In the genomic region with DNA sequence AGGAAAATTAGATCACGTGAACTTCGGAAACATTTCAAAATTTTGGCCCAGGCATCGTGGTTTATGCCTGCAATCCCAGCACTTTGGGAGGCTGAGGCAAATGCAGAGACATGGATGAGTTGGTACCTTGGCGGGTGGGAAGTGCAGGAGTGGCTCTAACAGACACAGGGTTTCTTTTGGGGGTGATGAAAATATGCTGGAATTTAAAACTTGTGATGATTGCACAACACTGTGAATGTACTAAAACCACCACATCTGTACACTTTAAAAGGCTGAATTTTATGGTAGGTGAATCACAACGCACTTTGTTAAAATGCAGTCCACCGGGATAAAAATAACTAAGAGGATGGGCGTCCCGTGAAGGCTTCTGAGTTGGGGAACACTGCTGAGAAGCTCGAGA, we compare ENCODE assay signal across 9 cellular contexts. TPM values are rescaled to one million over a fixed set of nuclear protein-coding genes. Genes with fewer than 3 reads are reported as not detected.
A peak's percentile ranks its signal among the peaks of the same experiment; 100 is the strongest.
DNase-seq lines count a peak whose midpoint lies in the region; ATAC-seq lines count a peak whose summit lies in the region.
"Had no signal": no experiment of that assay in that cellular context is flagged by ENCODE, and none has a peak within 500 bp of the region (broad histone marks: within the 10 kb centered on the region; RNA-seq: fewer than 3 reads in every experiment).

No MANE protein-coding gene starts in this region.

- H3K4me1 Mint-ChIP-seq in T-helper 17 cell = peaks cover 25% of the 10 kb centered on the region

- H3K27me3 Mint-ChIP-seq in T-helper 17 cell = no peaks in the 10 kb centered on the region
- H3K27me3 Mint-ChIP-seq: naive B cell had no signal

- H3K36me3 Mint-ChIP-seq in T-helper 17 cell (ENCODE audit: low read depth) = peaks cover 4% of the 10 kb centered on the region

- H3K27ac Mint-ChIP-seq in T-helper 17 cell = peak overlapping the region; percentile 29

- H3K4me3 ChIP-seq in MG63 = no peak overlapping the region

- DNase-seq in GM03348 (ENCODE audit: low spot score) (peak; percentile 85), T-helper 17 cell (no peak), fibroblast of peridontal ligament (ENCODE audit: extremely low read depth) (peak; percentile 84), sciatic nerve (ENCODE audit: low spot score) (no peak), MG63 (no peak), NCI-H1436 treated with DMSO at 0.1 percent for 48 hours (lab: John Stamatoyannopoulos, UW) (no peak), NCI-H510A treated with DMSO at 0.1 percent for 48 hours (lab: John Stamatoyannopoulos, UW) (no peak)
- DNase-seq: naive B cell had no signal

- no peaks in the 10 kb centered on the region for H3K27me3 ChIP-seq in MG63

- ATAC-seq in T-helper 17 cell (no peak), sciatic nerve (peak; percentile 21), HG02798 (IDR thresholded peaks at IDR 0.05; ENCODE audit: poor library complexity, unreplicated experiment) (no peak)

- H3K36me3 ChIP-seq in MG63 = no peaks in the 10 kb centered on the region

- no peak overlapping the region for H3K4me3 Mint-ChIP-seq in T-helper 17 cell

- intact Hi-C loops in sciatic nerve (cut with DNase I) = no loop called here

- no peaks in the 10 kb centered on the region for H3K9me3 ChIP-seq in T-helper 17 cell (ENCODE audit: control insufficient read depth, low read length, poor library complexity, severe bottlenecking)
- no peaks in the 10 kb centered on the region for H3K9me3 ChIP-seq in MG63

RNA-seq across cellular contexts. Expression of gene MLLT1, which starts 47.2 kb away (rescaled TPM):
- total RNA-seq in T-helper 17 cell = 10 to 100 TPM; 27.1 to 30.3 TPM
- 72.5 TPM for total RNA-seq in sciatic nerve
- 3.0 and 6.5 TPM in 2 replicates for total RNA-seq in MG63 (2014; rRNA removed; shearing (Covaris generic); ENCODE audit: low replicate concordance)

Comparison
In these comparisons a context has a peak if more than half of its experiments do, and no peak if none do; other contexts are left out.
1. DNase-seq: peak in GM03348 (single experiment) and fibroblast of peridontal ligament (single experiment); none in T-helper 17 cell (0 of 3), sciatic nerve (single experiment), MG63 (single experiment), NCI-H1436 treated with DMSO at 0.1 percent for 48 hours (single experiment) and NCI-H510A treated with DMSO at 0.1 percent for 48 hours (single experiment).